In genomic region chrX:129554816-129555215, GRCh38 we compare ENCODE assay signal across 1 cellular context. TPM values are rescaled to one million over a fixed set of nuclear protein-coding genes. Genes with fewer than 3 reads are reported as not detected.
"Had no signal": no experiment of that assay in that cellular context is flagged by ENCODE, and none has a peak within 500 bp of the region (broad histone marks: within the 10 kb centered on the region; RNA-seq: fewer than 3 reads in every experiment).

No MANE protein-coding gene starts in this region.

RNA-seq across cellular contexts. Expression of gene SMARCA1, which starts 31.5 kb away (rescaled TPM):
- total RNA-seq: activated CD4-positive, alpha-beta T cell treated with anti-CD3 and anti-CD28 coated beads, Interleukin-2, amount 10 ng/mL, durations not matched to agents 24 days and 14 days had no signal
